ENCODE assay signal across 7 cellular contexts in genomic region chr20:64065973-64066341, GRCh38. TPM values are rescaled to one million over a fixed set of nuclear protein-coding genes. Genes with fewer than 3 reads are reported as not detected.
DNase-seq lines count a peak whose midpoint lies in the region; ATAC-seq and TF ChIP-seq lines count a peak whose summit lies in the region.

No MANE protein-coding gene starts in this region.

- peak overlapping the region; percentile 71 to 81 (median 78) for H3K4me3 Mint-ChIP-seq in immature natural killer cell
- no peak overlapping the region for H3K4me3 Mint-ChIP-seq in mesothelial cell of epicardium

- no peaks in the 10 kb centered on the region for H3K36me3 Mint-ChIP-seq in immature natural killer cell
- H3K36me3 Mint-ChIP-seq in mesothelial cell of epicardium, result no peaks in the 10 kb centered on the region

- H3K4me1 Mint-ChIP-seq in immature natural killer cell (peaks cover 31 to 53% of the 10 kb centered on the region in 2 donors), mesothelial cell of epicardium (peaks cover 23% of the 10 kb centered on the region)

- H3K27me3 Mint-ChIP-seq in immature natural killer cell (ENCODE audit: low read depth in 3 of 3), result peaks cover 0 to 3% (median 2%) of the 10 kb centered on the region in 3 donors
- H3K27me3 Mint-ChIP-seq in mesothelial cell of epicardium (ENCODE audit: low read depth), result no peaks in the 10 kb centered on the region

- intact Hi-C loops in A673 (cut with micrococcal nuclease; ENCODE audit: unreplicated experiment) (no loop called here), head of caudate nucleus (cut with DNase I) (no loop called here)

- BruUV-seq in A673 (replicated peaks; lab: Mats Ljungman, UMichigan), result no TSS peak

- ATAC-seq in GM18873 (IDR thresholded peaks at IDR 0.05; ENCODE audit: low FRiP score, unreplicated experiment), result peak; percentile 39

- peak overlapping the region; percentile 64 to 96 (median 88) for H3K27ac Mint-ChIP-seq in immature natural killer cell
- H3K27ac Mint-ChIP-seq in mesothelial cell of epicardium, result no peak overlapping the region

- peak; percentile 89 for DNase-seq in HK-2 (ENCODE audit: unreplicated experiment)
- peak; percentile 66 for DNase-seq in activated CD4-positive, CD25-positive, alpha-beta regulatory T cell treated with anti-CD3 and anti-CD28 coated beads, Interleukin-2, amount 50 U/mL, for 72 hours
- DNase-seq in immature natural killer cell, result peak; percentile 84 to 86 (median 86)
- DNase-seq in A673 (ENCODE audit: low spot score), result no peak
- DNase-seq in mesothelial cell of epicardium (ENCODE audit: low spot score in 2 of 2, unreplicated experiment in 2 of 2), result no peak
- no peak for DNase-seq in head of caudate nucleus

- H3K36me3 ChIP-seq in A673 (ENCODE audit: insufficient read depth, low read length, poor library complexity, severe bottlenecking), result no peaks in the 10 kb centered on the region

- H3K9me3 ChIP-seq in A673 (ENCODE audit: low read depth, low read length, poor library complexity, severe bottlenecking), result no peaks in the 10 kb centered on the region

- TF ChIP-seq CTCF in A673 (conservative IDR thresholded peaks at IDR 0.05; ENCODE audit: low read depth, low read length), result no peak
- no peak for TF ChIP-seq CTCF in mesothelial cell of epicardium (IDR thresholded peaks at IDR 0.05; ENCODE audit: unreplicated experiment)

- H3K4me3 ChIP-seq in A673 (ENCODE audit: low read depth, low read length, poor library complexity, severe bottlenecking), result no peak overlapping the region

- POLR2A ChIA-PET in A673 (lab: Charles Lee; ENCODE audit: low non-redundant PET), result interaction anchor here (0.6 kb wide), 1 partner anchor 201 kb away, joined by 5 read pairs; the partner anchor contains the start of gene TPD52L2

- CTCF ChIA-PET in A673 (lab: Charles Lee), result no interaction called here

- no peaks in the 10 kb centered on the region for H3K27me3 ChIP-seq in A673 (replicated peaks; ENCODE audit: insufficient read depth, low read depth, low read length, poor library complexity)

- peaks cover 18% of the 10 kb centered on the region for H3K4me1 ChIP-seq in A673 (ENCODE audit: insufficient read depth, low read length, poor library complexity, severe bottlenecking)

- H3K27ac ChIP-seq in A673 (ENCODE audit: low read depth, low read length, poor library complexity, severe bottlenecking), result no peak overlapping the region

- no peaks in the 10 kb centered on the region for H3K9me3 Mint-ChIP-seq in immature natural killer cell
- H3K9me3 Mint-ChIP-seq in mesothelial cell of epicardium, result no peaks in the 10 kb centered on the region

RNA-seq across cellular contexts. Expression of gene TCEA2, which starts 3.0 kb away (rescaled TPM):
- polyA plus RNA-seq in immature natural killer cell, result 10 to 100 TPM; 18.9 to 26.6 (median 24.1) TPM
- total RNA-seq in A673 (2021) (35.0 and 41.3 TPM in 2 replicates), mesothelial cell of epicardium (77.9 to 81.3 TPM (median 81.2 TPM) in 3 replicates)

RNA-seq across cellular contexts. Expression of gene RGS19, which starts 13.4 kb away (rescaled TPM):
- polyA plus RNA-seq in immature natural killer cell, result 100 to 1,000 TPM; 124 to 171 (median 132) TPM
- 14.4 and 16.4 TPM in 2 replicates for total RNA-seq in A673 (2021)
- total RNA-seq in mesothelial cell of epicardium, result 7.0 to 8.1 TPM (median 7.9 TPM) in 3 replicates

RNA-seq across cellular contexts. Expression of gene OPRL1, which starts 13.9 kb away (rescaled TPM):
- polyA plus RNA-seq in immature natural killer cell, result 1 to 10 TPM in 1 of 3 donors, under 1 TPM in 2; 0.48 to 1.3 (median 0.73) TPM
- total RNA-seq in A673 (2021), result 0.32 and 0.46 TPM in 2 replicates
- total RNA-seq in mesothelial cell of epicardium, result 2.2 to 2.6 TPM (median 2.5 TPM) in 3 replicates

RNA-seq across cellular contexts. Expression of gene SOX18, which starts 16.5 kb away (rescaled TPM):
- not detected for polyA plus RNA-seq in immature natural killer cell
- total RNA-seq in A673 (2021), result 0.30 and 0.70 TPM in 2 replicates
- total RNA-seq in mesothelial cell of epicardium, result 0.23 to 0.34 TPM in 2 of 3 replicates, not detected in the other

RNA-seq across cellular contexts. Expression of gene LKAAEAR1, which starts 18.2 kb away (rescaled TPM):
- polyA plus RNA-seq in immature natural killer cell, result not detected
- total RNA-seq in A673 (2021) (0.37 and 0.62 TPM in 2 replicates), mesothelial cell of epicardium (0.36 TPM in 1 of 3 replicates, not detected in the others)

Comparison
In these comparisons a context has a peak if more than half of its experiments do, and no peak if none do; other contexts are left out.
1. DNase-seq: peak in HK-2 (single experiment), activated CD4-positive, CD25-positive, alpha-beta regulatory T cell treated with anti-CD3 and anti-CD28 coated beads, Interleukin-2, amount 50 U/mL, for 72 hours (single experiment) and immature natural killer cell (3 of 3); none in A673 (single experiment), mesothelial cell of epicardium (0 of 2) and head of caudate nucleus (0 of 42).